ENCODE assay signal across 27 cellular contexts in the genomic region with DNA sequence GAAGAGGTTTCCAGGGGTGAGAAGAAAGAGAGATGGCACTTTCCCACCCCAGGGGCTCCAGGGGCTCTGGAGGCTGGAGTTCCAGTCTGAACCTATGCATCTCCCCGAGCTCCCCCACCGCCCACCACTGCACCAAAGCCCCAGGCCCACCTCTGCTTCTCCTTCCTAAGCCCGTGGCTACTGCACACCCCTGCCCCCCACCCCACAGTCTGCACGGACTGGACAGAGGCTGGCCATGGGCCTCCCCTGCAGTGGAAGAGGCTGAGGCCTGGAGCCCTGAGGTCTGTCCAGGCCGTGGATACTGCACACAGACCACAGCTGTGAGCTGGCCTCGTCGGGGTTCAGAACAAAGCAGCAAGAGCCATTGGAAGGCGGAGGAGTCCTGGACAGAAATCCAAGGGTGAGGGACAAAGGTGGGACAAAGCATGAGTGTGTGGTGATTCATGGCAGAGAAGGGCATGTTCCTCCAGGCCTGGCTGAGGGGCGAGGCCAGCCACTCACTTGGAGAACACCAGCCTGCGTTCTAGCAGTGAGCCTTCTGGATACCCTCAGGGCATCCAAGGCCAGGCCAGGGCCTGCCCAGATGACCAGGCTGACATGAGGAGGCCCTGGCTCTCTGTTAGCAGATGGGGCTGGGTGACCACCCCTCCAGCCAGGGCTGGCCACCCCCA.
DNase-seq lines count a peak whose midpoint lies in the region; FAIRE-seq and TF ChIP-seq lines count a peak whose summit lies in the region.
"Had no signal": no experiment of that assay in that cellular context is flagged by ENCODE, and none has a peak within 500 bp of the region (broad histone marks: within the 10 kb centered on the region; RNA-seq: fewer than 3 reads in every experiment).

No MANE protein-coding gene starts in this region.

- TF ChIP-seq POLR2A in adrenal gland (IDR thresholded peaks at IDR 0.05) = no peak

- no peak overlapping the region for H3K4me3 Mint-ChIP-seq in neural progenitor cell
- H3K4me3 Mint-ChIP-seq: endodermal cell, type B pancreatic cell had no signal

- WGBS in adrenal gland, 4 donors = 81 to 97% (median 88%) methylated on average over 4 to 10 of the region's 10 CpGs

- no peaks in the 10 kb centered on the region for H3K27me3 Mint-ChIP-seq in neural progenitor cell (ENCODE audit: insufficient read depth, low read depth)

- H3K9me3 ChIP-seq in MG63 = no peaks in the 10 kb centered on the region
- no peaks in the 10 kb centered on the region for H3K9me3 ChIP-seq in neural progenitor cell (ENCODE audit: low read depth)
- H3K9me3 ChIP-seq in adrenal gland (replicated peaks in 1 of 3) = no peaks in the 10 kb centered on the region
- H3K9me3 ChIP-seq: HAP-1, neutrophil, SJCRH30 had no signal

- H3K27ac Mint-ChIP-seq in neural progenitor cell = peak overlapping the region; percentile 62
- H3K27ac Mint-ChIP-seq: endodermal cell, type B pancreatic cell had no signal

- no peaks in the 10 kb centered on the region for H4K20me1 ChIP-seq in neural progenitor cell (ENCODE audit: low read depth)

- H3K27me3 ChIP-seq in MG63 (no peaks in the 10 kb centered on the region), bronchial epithelial cell (ENCODE audit: control insufficient read depth, insufficient read depth, low read length) (no peaks in the 10 kb centered on the region), neural progenitor cell (no peaks in the 10 kb centered on the region), adrenal gland (no peaks in the 10 kb centered on the region)
- H3K27me3 ChIP-seq: neutrophil had no signal

- H3K36me3 ChIP-seq in MG63 = no peaks in the 10 kb centered on the region
- H3K36me3 ChIP-seq in bronchial epithelial cell (ENCODE audit: control insufficient read depth, insufficient read depth, low read length) = no peaks in the 10 kb centered on the region
- no peaks in the 10 kb centered on the region for H3K36me3 ChIP-seq in neural progenitor cell
- no peaks in the 10 kb centered on the region for H3K36me3 ChIP-seq in adrenal gland (replicated peaks in 1 of 2)
- H3K36me3 ChIP-seq: HAP-1, neutrophil, SJCRH30 had no signal

- no peak overlapping the region for H2AFZ ChIP-seq in neural progenitor cell (replicated peaks)

- no peak overlapping the region for H3K4me2 ChIP-seq in neural progenitor cell

- no peak for FAIRE-seq in bronchial epithelial cell (lab: Jason Lieb, UNC)

- H3K79me2 ChIP-seq in neural progenitor cell (ENCODE audit: low read depth) = no peaks in the 10 kb centered on the region

- H3K9me3 Mint-ChIP-seq in neural progenitor cell = no peaks in the 10 kb centered on the region
- H3K9me3 Mint-ChIP-seq: endodermal cell, type B pancreatic cell had no signal

- H3K36me3 Mint-ChIP-seq in neural progenitor cell = no peaks in the 10 kb centered on the region
- H3K36me3 Mint-ChIP-seq: type B pancreatic cell had no signal

- H3K4me1 Mint-ChIP-seq in neural progenitor cell = peaks cover 2% of the 10 kb centered on the region
- H3K4me1 Mint-ChIP-seq: endodermal cell had no signal

- H3K4me1 ChIP-seq in neural progenitor cell = no peaks in the 10 kb centered on the region
- H3K4me1 ChIP-seq in adrenal gland (replicated peaks in 1 of 2) = no peaks in the 10 kb centered on the region
- H3K4me1 ChIP-seq: HAP-1, SJCRH30 had no signal

- DNase-seq in EL (peak; percentile 71), MG63 (peak; percentile 17), bronchial epithelial cell (ENCODE audit: low read depth) (peak; percentile 65), neural progenitor cell (ENCODE audit: low spot score) (no peak), ACHN (no peak), SHP77 treated with DMSO at 0.1 percent for 48 hours (lab: John Stamatoyannopoulos, UW) (no peak), DMS 273 treated with DMSO at 0.1 percent for 48 hours (lab: John Stamatoyannopoulos, UW) (no peak), adrenal gland (no peak)
- DNase-seq: activated CD4-positive, alpha-beta T cell treated with anti-CD3 and anti-CD28 coated beads for 1 hour; activated gamma-delta T cell treated with Interleukin-2 at 50 U/mL for 16 hours; amygdala; cerebellar nuclear complex; COR-L47; GDM1; hypothalamus; kidney glomerular epithelial cell; NCI-H1048; NCI-H2081; NCI-H524; SJCRH30; stimulated activated naive CD4-positive, alpha-beta T cell; T-helper 9 cell had no signal

- TF ChIP-seq CTCF in bronchial epithelial cell (IDR thresholded peaks at IDR 0.05; ENCODE audit: insufficient read depth, low read length, severe bottlenecking) (no peak), neural progenitor cell (IDR thresholded peaks at IDR 0.05) (no peak), adrenal gland (IDR thresholded peaks at IDR 0.05) (no peak)

- H3K4me3 ChIP-seq in MG63 = no peak overlapping the region
- H3K4me3 ChIP-seq in bronchial epithelial cell (ENCODE audit: low read depth, low read length) = no peak overlapping the region
- H3K4me3 ChIP-seq in neural progenitor cell = no peak overlapping the region
- no peak overlapping the region for H3K4me3 ChIP-seq in adrenal gland
- H3K4me3 ChIP-seq: HAP-1, SJCRH30 had no signal

- no peaks in the 10 kb centered on the region for H3F3A ChIP-seq in neural progenitor cell (ENCODE audit: low read depth)

- in situ Hi-C loops in ACHN (cut with HindIII; ENCODE audit: low pct_ligation_motif_present, low pct_unique_long_range_greater_than_20kb, low sequenced_read_pairs) = no loop called here

- no peak overlapping the region for H3K9ac ChIP-seq in neural progenitor cell

- H3K27ac ChIP-seq in neural progenitor cell (no peak overlapping the region), adrenal gland (no peak overlapping the region)
- H3K27ac ChIP-seq: HL-60, neutrophil, SJCRH30 had no signal

- intact Hi-C loops in adrenal gland (cut with DNase I) = no loop called here

Comparison
In these comparisons a context has a peak if more than half of its experiments do, and no peak if none do; other contexts are left out.
1. DNase-seq: peak in EL (single experiment), MG63 (single experiment) and bronchial epithelial cell (single experiment); none in neural progenitor cell (single experiment), ACHN (single experiment), SHP77 treated with DMSO at 0.1 percent for 48 hours (single experiment), DMS 273 treated with DMSO at 0.1 percent for 48 hours (single experiment) and adrenal gland (0 of 7).